32 cellular contexts compared by ENCODE assay signal in the genomic region with DNA sequence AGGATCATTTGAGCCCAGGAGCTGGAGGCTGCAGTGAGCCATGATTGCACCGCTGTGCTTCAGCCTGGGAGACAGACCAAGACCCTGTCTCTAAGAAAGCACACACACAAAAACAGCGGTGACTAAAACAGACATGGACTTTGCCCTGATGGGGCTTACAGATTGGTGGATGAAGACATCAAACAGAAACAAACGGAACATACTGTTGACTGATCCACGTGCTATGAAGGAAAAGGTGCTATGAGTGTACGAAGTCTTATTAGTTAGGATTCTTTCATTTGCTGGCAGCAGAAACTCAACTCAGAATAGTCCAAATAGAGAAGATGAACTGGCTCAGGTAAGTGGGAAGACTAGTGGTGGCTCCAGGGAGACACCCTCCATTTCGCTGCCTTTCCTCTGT.
"Had no signal": no experiment of that assay in that cellular context is flagged by ENCODE, and none has a peak within 500 bp of the region (broad histone marks: within the 10 kb centered on the region; RNA-seq: fewer than 3 reads in every experiment).

No MANE protein-coding gene starts in this region.

- H3K36me3 ChIP-seq: neural progenitor cell, ovary, spleen, suprapubic skin, tibial artery, transverse colon, upper lobe of left lung, vagina had no signal

- H3K27me3 ChIP-seq: neural progenitor cell, ovary, spleen, suprapubic skin, testis, tibial artery, transverse colon, upper lobe of left lung, vagina had no signal

- H3K27me3 Mint-ChIP-seq: stimulated activated memory B cell treated with anti-CD40 and anti-IgM and Interleukin-4, amounts not matched to agents 10 μg/mL and 1 μg/mL and 100 μg/mL, for 72 hours; stimulated activated naive CD8-positive, alpha-beta T cell treated with anti-CD3 and anti-CD28 coated beads, Interleukin-15, amount 100 ng/mL, for 72 hours had no signal

- H3K4me1 Mint-ChIP-seq: naive thymus-derived CD4-positive, alpha-beta T cell; natural killer cell; nephron; stimulated activated memory B cell treated with anti-CD40 and anti-IgM and Interleukin-4, amounts not matched to agents 10 μg/mL and 1 μg/mL and 100 μg/mL, for 72 hours; stimulated activated naive CD8-positive, alpha-beta T cell treated with anti-CD3 and anti-CD28 coated beads, Interleukin-15, amount 100 ng/mL, for 72 hours had no signal

- H3K9me3 Mint-ChIP-seq: nephron had no signal

- H3K4me3 Mint-ChIP-seq: naive thymus-derived CD4-positive, alpha-beta T cell; natural killer cell; nephron; neural progenitor cell; stimulated activated memory B cell treated with anti-CD40 and anti-IgM and Interleukin-4, amounts not matched to agents 10 μg/mL and 1 μg/mL and 100 μg/mL, for 72 hours; stimulated activated naive CD8-positive, alpha-beta T cell treated with anti-CD3 and anti-CD28 coated beads, Interleukin-15, amount 100 ng/mL, for 72 hours had no signal

- H3K4me2 ChIP-seq: neural progenitor cell, smooth muscle cell had no signal

- H3K9me3 ChIP-seq: ovary, psoas muscle, suprapubic skin, testis, tibial artery, transverse colon, upper lobe of left lung, vagina had no signal

- FAIRE-seq: urothelium cell line had no signal

- H3K36me3 Mint-ChIP-seq: natural killer cell; neural progenitor cell; stimulated activated memory B cell treated with anti-CD40 and anti-IgM and Interleukin-4, amounts not matched to agents 10 μg/mL and 1 μg/mL and 100 μg/mL, for 72 hours had no signal

- H3K4me3 ChIP-seq: neural progenitor cell, ovary, psoas muscle, skin epidermis, smooth muscle cell, spleen, suprapubic skin, testis, tibial artery, transverse colon, upper lobe of left lung, vagina had no signal

- H3K4me1 ChIP-seq: neural progenitor cell, parathyroid adenoma, psoas muscle, spleen, suprapubic skin, testis, tibial artery, transverse colon, upper lobe of left lung, vagina had no signal

- H3K27ac Mint-ChIP-seq: naive thymus-derived CD4-positive, alpha-beta T cell; natural killer cell; nephron; neural progenitor cell; progenitor cell of endocrine pancreas; stimulated activated memory B cell treated with anti-CD40 and anti-IgM and Interleukin-4, amounts not matched to agents 10 μg/mL and 1 μg/mL and 100 μg/mL, for 72 hours; stimulated activated naive CD8-positive, alpha-beta T cell treated with anti-CD3 and anti-CD28 coated beads, Interleukin-15, amount 100 ng/mL, for 72 hours had no signal

- ATAC-seq: naive thymus-derived CD4-positive, alpha-beta T cell; natural killer cell; psoas muscle; right cardiac atrium; sciatic nerve; stimulated activated memory B cell treated with anti-CD40 and anti-IgM and Interleukin-4, amounts not matched to agents 10 μg/mL and 1 μg/mL and 100 μg/mL, for 72 hours; stimulated activated naive CD8-positive, alpha-beta T cell treated with anti-CD3 and anti-CD28 coated beads, Interleukin-15, amount 100 ng/mL, for 72 hours; stimulated activated naive CD8-positive, alpha-beta T cell treated with anti-CD3 and anti-CD28 coated beads, Interleukin-15, Interleukin-2, amounts not matched to agents 100 U/mL and 50 U/mL, for 24 hours had no signal

- DNase-seq: naive thymus-derived CD4-positive, alpha-beta T cell; natural killer cell; occipital lobe; ovary; posterior cingulate gyrus; psoas muscle; right cardiac atrium; spleen; stimulated activated CD4-positive, alpha-beta T cell treated with anti-CD3 and anti-CD28 coated beads, Interleukin-12 subunit alpha, Interleukin-12 subunit beta, amount 100 ng/mL, for 4 hours; stimulated activated CD4-positive, alpha-beta T cell treated with anti-CD3 and anti-CD28 coated beads, Interleukin-1b, Interleukin-23, amount 100 ng/mL, for 48 hours; stimulated activated CD4-positive, alpha-beta T cell treated with anti-CD3 and anti-CD28 coated beads, Interleukin-4, amount 100 ng/mL, for 1 hour; stimulated activated CD4-positive, alpha-beta T cell treated with anti-CD3 and anti-CD28 coated beads, Interleukin-4, amount 100 ng/mL, for 4 hours; stimulated activated CD8-positive, alpha-beta memory T cell treated with anti-CD3 and anti-CD28 coated beads, Interleukin-4, amount 100 ng/mL, for 48 hours; stimulated activated naive CD4-positive, alpha-beta T cell; stimulated activated naive CD8-positive, alpha-beta T cell treated with anti-CD3 and anti-CD28 coated beads, Interleukin-15, amount 100 ng/mL, for 72 hours; stimulated activated naive CD8-positive, alpha-beta T cell treated with anti-CD3 and anti-CD28 coated beads, Interleukin-15, Interleukin-2, amounts not matched to agents 100 U/mL and 50 U/mL, for 24 hours; substantia nigra; testis; tibial artery; transverse colon; upper lobe of left lung had no signal

- H3K9ac ChIP-seq: neural progenitor cell, parathyroid adenoma had no signal

- H2AFZ ChIP-seq: neural progenitor cell, parathyroid adenoma had no signal

- H3K79me2 ChIP-seq: parathyroid adenoma had no signal

- H3K27ac ChIP-seq: neural progenitor cell, ovary, parathyroid adenoma, psoas muscle, skin epidermis, spleen, suprapubic skin, testis, tibial artery, transverse colon, upper lobe of left lung, vagina had no signal
